ENCODE assay signal across 8 cellular contexts in the genomic region with DNA sequence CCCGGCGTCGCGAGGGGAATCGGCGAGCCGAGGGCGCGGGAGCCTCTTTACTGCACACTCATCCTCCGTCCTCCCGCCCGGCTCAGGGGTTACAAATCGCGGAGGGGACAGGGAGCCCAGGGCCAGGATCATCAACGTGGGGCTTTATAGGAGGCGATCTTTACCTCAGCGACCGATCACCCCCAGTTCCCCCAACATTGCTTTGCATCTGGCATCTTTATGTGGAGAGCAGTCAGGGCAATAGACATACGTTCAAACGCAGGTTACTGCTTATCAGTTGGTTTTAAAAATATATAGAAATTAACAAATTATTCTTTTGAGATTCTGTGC. TPM values are rescaled to one million over a fixed set of nuclear protein-coding genes. Genes with fewer than 3 reads are reported as not detected.
DNase-seq lines count a peak whose midpoint lies in the region; ATAC-seq and TF ChIP-seq lines count a peak whose summit lies in the region.

No MANE protein-coding gene starts in this region.

- H3K9ac ChIP-seq in Karpas-422 (ENCODE audit: low read length), result peak overlapping the region; percentile 98

- intact Hi-C loops in body of pancreas (cut with DNase I), result no loop called here

- TF ChIP-seq CTCF in DOHH2 (IDR thresholded peaks at IDR 0.05; ENCODE audit: low read depth, low read length, poor library complexity, severe bottlenecking) (no peak), body of pancreas (IDR thresholded peaks at IDR 0.05) (no peak)

- H3K4me3 ChIP-seq in DOHH2 (ENCODE audit: low read length) (peak overlapping the region; percentile 98), Karpas-422 (ENCODE audit: low read length) (peak overlapping the region; percentile 97), body of pancreas (peak overlapping the region; percentile 77 to 88), mononuclear cell (ENCODE audit: low read length) (peak overlapping the region; percentile 93)

- no peaks in the 10 kb centered on the region for H3K9me3 ChIP-seq in DOHH2 (ENCODE audit: control insufficient read depth, insufficient read depth, low read length)
- no peaks in the 10 kb centered on the region for H3K9me3 ChIP-seq in Karpas-422 (ENCODE audit: low read length)
- H3K9me3 ChIP-seq in body of pancreas, result no peaks in the 10 kb centered on the region
- H3K9me3 ChIP-seq in mononuclear cell (ENCODE audit: low read depth, low read length), result no peaks in the 10 kb centered on the region

- H3K79me2 ChIP-seq in DOHH2 (ENCODE audit: control insufficient read depth, low read length) (peaks cover 56% of the 10 kb centered on the region), Karpas-422 (ENCODE audit: low read length) (peaks cover 56% of the 10 kb centered on the region)

- DNase-seq in Karpas-422, result peak; percentile 78
- DNase-seq in body of pancreas, result no peak
- DNase-seq in SIG-M5 (lab: John Stamatoyannopoulos, UW), result no peak
- no peak for DNase-seq in NCI-H748 (lab: John Stamatoyannopoulos, UW; ENCODE audit: unreplicated experiment)
- DNase-seq in T-helper 9 cell, result no peak

- H4K20me1 ChIP-seq in DOHH2 (ENCODE audit: control insufficient read depth, insufficient read depth, low read depth, low read length) (peaks cover 15% of the 10 kb centered on the region), Karpas-422 (ENCODE audit: insufficient read depth, low read depth, low read length) (peaks cover 12% of the 10 kb centered on the region; the same call in 1 of the 2 replicates)

- H2AFZ ChIP-seq in Karpas-422 (ENCODE audit: low read length), result peak overlapping the region; percentile 71; the same call in 1 of the 2 replicates

- peak; percentile 23 for ATAC-seq in GM21526 (IDR thresholded peaks at IDR 0.05; ENCODE audit: low FRiP score, unreplicated experiment)
- no peak for ATAC-seq in body of pancreas

- peaks cover 37% of the 10 kb centered on the region for H3K36me3 ChIP-seq in DOHH2 (ENCODE audit: control insufficient read depth, low read length)
- peaks cover 13% of the 10 kb centered on the region for H3K36me3 ChIP-seq in Karpas-422 (ENCODE audit: insufficient read depth, low read length)
- H3K36me3 ChIP-seq in body of pancreas (replicated peaks in 1 of 2; ENCODE audit: insufficient read depth in 1 of 2, low read depth in 2 of 2), result no peaks in the 10 kb centered on the region

- H3K27ac ChIP-seq in DOHH2 (ENCODE audit: low read depth, low read length) (peak overlapping the region; percentile 51), Karpas-422 (ENCODE audit: low read length) (peak overlapping the region; percentile 68), body of pancreas (peak overlapping the region in 3 of 4 donors; percentile 80 to 86 (median 82))

- H3K4me2 ChIP-seq in DOHH2 (ENCODE audit: low read length) (peak overlapping the region; percentile 99), Karpas-422 (ENCODE audit: low read depth, low read length, poor library complexity, severe bottlenecking) (peak overlapping the region; percentile 84)

- H3F3A ChIP-seq in DOHH2 (ENCODE audit: control insufficient read depth, insufficient read depth), result no peaks in the 10 kb centered on the region

- H3K4me1 ChIP-seq in DOHH2 (ENCODE audit: control insufficient read depth, low read length) (peaks cover 26% of the 10 kb centered on the region), Karpas-422 (ENCODE audit: low read length) (peaks cover 23% of the 10 kb centered on the region), body of pancreas (peaks cover 11% of the 10 kb centered on the region), mononuclear cell (ENCODE audit: insufficient read depth, low read length) (peaks cover 12% of the 10 kb centered on the region)

- H3K27me3 ChIP-seq in DOHH2 (ENCODE audit: control insufficient read depth, low read length) (no peaks in the 10 kb centered on the region), Karpas-422 (ENCODE audit: low read length) (no peaks in the 10 kb centered on the region), body of pancreas (no peaks in the 10 kb centered on the region), mononuclear cell (ENCODE audit: insufficient read depth, low read length) (no peaks in the 10 kb centered on the region)

- TF ChIP-seq POLR2A in body of pancreas (IDR thresholded peaks at IDR 0.05), result no peak

- WGBS in body of pancreas, 2 donors, result 0 to 2% methylated on average over 5 to 20 of the region's 20 CpGs

- H3K9me2 ChIP-seq in DOHH2 (replicated peaks; ENCODE audit: control insufficient read depth, low read length) (no peaks in the 10 kb centered on the region), Karpas-422 (replicated peaks; ENCODE audit: insufficient read depth, low read length) (peaks cover 3% of the 10 kb centered on the region)

RNA-seq across cellular contexts. Expression of gene HSF2, which starts 0.6 kb away (rescaled TPM):
- 30.5 and 52.1 TPM in 2 replicates for total RNA-seq in Karpas-422 (2014; rRNA removed; shearing (Covaris generic); ENCODE audit: low replicate concordance)
- total RNA-seq in body of pancreas (1 to 10 TPM; 3.3 to 7.8 TPM), mononuclear cell (52.9 TPM)
